ENCODE assay signal across 9 cellular contexts in the genomic region with DNA sequence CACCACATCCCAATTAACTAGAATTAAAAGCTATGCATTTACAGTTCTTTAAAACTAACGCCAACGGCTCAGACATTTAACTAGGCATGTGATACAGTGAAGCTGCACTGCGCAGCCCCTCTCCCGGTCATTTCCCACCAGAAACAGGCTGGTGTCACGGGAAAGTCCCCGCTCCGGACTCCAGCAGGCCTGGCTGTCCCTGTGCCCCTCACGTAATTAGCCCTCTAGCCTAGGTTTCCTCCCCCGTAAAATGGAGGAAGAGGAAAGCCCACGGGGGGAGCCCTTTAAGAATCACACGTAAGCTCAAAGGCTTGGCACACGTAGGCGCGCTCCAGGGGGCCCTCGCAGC. TPM values are rescaled to one million over a fixed set of nuclear protein-coding genes. Genes with fewer than 3 reads are reported as not detected.
DNase-seq lines count a peak whose midpoint lies in the region; ATAC-seq, FAIRE-seq and TF ChIP-seq lines count a peak whose summit lies in the region.
"Had no signal": no experiment of that assay in that cellular context is flagged by ENCODE, and none has a peak within 500 bp of the region (broad histone marks: within the 10 kb centered on the region; RNA-seq: fewer than 3 reads in every experiment).

No MANE protein-coding gene starts in this region.

- FAIRE-seq in A549 (lab: Jason Lieb, UNC) = no peak
- no peak for FAIRE-seq in HTR-8/SVneo (lab: Jason Lieb, UNC)

- H3K4me3 Mint-ChIP-seq in naive thymus-derived CD4-positive, alpha-beta T cell = peak overlapping the region; percentile 4 to 84 (median 77)

- peaks cover 38 to 60% (median 40%) of the 10 kb centered on the region in 5 donors for H3K27me3 Mint-ChIP-seq in naive thymus-derived CD4-positive, alpha-beta T cell

- H3K36me3 ChIP-seq in naive thymus-derived CD4-positive, alpha-beta T cell (ENCODE audit: control insufficient read depth in 2 of 3, insufficient read depth in 3 of 3, low read length in 3 of 3) = no peaks in the 10 kb centered on the region

- H3K4me2 ChIP-seq in A549 = peak overlapping the region; percentile 96

- no peak for TF ChIP-seq EP300 in A549 (IDR thresholded peaks at IDR 0.05)

- peaks cover 3 to 9% of the 10 kb centered on the region in 2 donors for H3K27me3 ChIP-seq in naive thymus-derived CD4-positive, alpha-beta T cell (ENCODE audit: control insufficient read depth in 2 of 2, insufficient read depth in 2 of 2, low read length in 2 of 2)

- no peak for TF ChIP-seq POLR2A in A549 (IDR thresholded peaks at IDR 0.05; ENCODE audit: low read length)

- DNase-seq in A549 (ENCODE audit: low read depth in 1 of 2, low spot score in 1 of 2) = no peak
- DNase-seq in HTR-8/SVneo (ENCODE audit: insufficient read length, low spot score) = peak; percentile 20
- no peak for DNase-seq in choroid plexus epithelial cell (ENCODE audit: low read depth)
- DNase-seq in naive thymus-derived CD4-positive, alpha-beta T cell = no peak
- no peak for DNase-seq in dermis blood vessel endothelial cell
- no peak for DNase-seq in stimulated activated CD4-positive, alpha-beta T cell treated with anti-CD3 and anti-CD28 coated beads, Interleukin-1b, Interleukin-23, amount 100 ng/mL, for 48 hours
- no peak for DNase-seq in KG1 (lab: John Stamatoyannopoulos, UW)
- DNase-seq in DMS79 (lab: John Stamatoyannopoulos, UW) = no peak
- DNase-seq: NCI-H187 had no signal

- H3K4me1 ChIP-seq in A549 = 0 out of 3 replicates have a peak, but pooled peaks cover 4% of the 10 kb centered on the region
- no peaks in the 10 kb centered on the region for H3K4me1 ChIP-seq in naive thymus-derived CD4-positive, alpha-beta T cell (ENCODE audit: control insufficient read depth in 2 of 2, insufficient read depth in 2 of 2, low read length in 2 of 2)

- peaks cover 0 to 3% (median 0%) of the 10 kb centered on the region in 7 donors for H3K4me1 Mint-ChIP-seq in naive thymus-derived CD4-positive, alpha-beta T cell

- H3K27ac ChIP-seq in A549 = no peak overlapping the region
- H3K27ac ChIP-seq in naive thymus-derived CD4-positive, alpha-beta T cell (ENCODE audit: low read depth, low read length) = no peak overlapping the region

- H3K9me3 ChIP-seq in A549 = no peaks in the 10 kb centered on the region
- H3K9me3 ChIP-seq in naive thymus-derived CD4-positive, alpha-beta T cell (ENCODE audit: control insufficient read depth in 2 of 3, low read length in 3 of 3) = no peaks in the 10 kb centered on the region

- H3K4me3 ChIP-seq in A549 = peak overlapping the region; percentile 62; the same call in 2 of the 3 replicates
- H3K4me3 ChIP-seq in choroid plexus epithelial cell (ENCODE audit: low read depth, low read length) = peak overlapping the region; percentile 57
- no peak overlapping the region for H3K4me3 ChIP-seq in naive thymus-derived CD4-positive, alpha-beta T cell (ENCODE audit: low read length)

- intact Hi-C loops in naive thymus-derived CD4-positive, alpha-beta T cell (cut with micrococcal nuclease) = loop anchor here in 1 of 2 donors (10.0 kb wide), 1 partner anchor 270 kb away; no protein-coding TSS in a partner anchor

- TF ChIP-seq RAD21 in A549 (conservative IDR thresholded peaks at IDR 0.05 in 1 of 2, IDR thresholded peaks at IDR 0.05 in 1 of 2) = no peak

- no peak for ATAC-seq in A549
- no peak for ATAC-seq in naive thymus-derived CD4-positive, alpha-beta T cell

- no peaks in the 10 kb centered on the region for H3K36me3 Mint-ChIP-seq in naive thymus-derived CD4-positive, alpha-beta T cell

- TF ChIP-seq CTCF in A549 (IDR thresholded peaks at IDR 0.05) (no peak), choroid plexus epithelial cell (conservative IDR thresholded peaks at IDR 0.05; ENCODE audit: low read depth, low read length) (no peak)

- CTCF ChIA-PET in A549 (lab: Yijun Ruan, JAX) = interaction anchor here (0.6 to 2.5 kb wide), 36 partner anchors 10 to 498 kb away, joined by 3 to 27 read pairs (median 5); partner anchors contain the start of gene FAHD2A
- CTCF ChIA-PET in naive thymus-derived CD4-positive, alpha-beta T cell (lab: Charles Lee) = no interaction called here

- 49% methylated on average over 11 of the region's 15 CpGs for WGBS in A549 (ENCODE audit: missing lambda C conversion rate)

- no peak overlapping the region for H3K27ac Mint-ChIP-seq in naive thymus-derived CD4-positive, alpha-beta T cell

- POLR2A ChIA-PET in A549 (lab: Yijun Ruan, JAX) = interaction anchor here (1.5 kb wide), 1 partner anchor 42 kb away, joined by 3 read pairs; no protein-coding TSS in a partner anchor
- POLR2A ChIA-PET in naive thymus-derived CD4-positive, alpha-beta T cell (lab: Charles Lee) = no interaction called here

- no peaks in the 10 kb centered on the region for H3K9me3 Mint-ChIP-seq in naive thymus-derived CD4-positive, alpha-beta T cell

TF ChIP-seq in A549, 52 proteins besides CTCF, POLR2A, EP300 and RAD21:
- TF ChIP-seq POLR2AphosphoS2 (conservative IDR thresholded peaks at IDR 0.05; ENCODE audit: low read length) (no peak), FOSL2 (IDR thresholded peaks at IDR 0.05) (no peak), FOSL2 (CRISPR knock-in tag; IDR thresholded peaks at IDR 0.05) (no peak), HOXB13 (CRISPR knock-in tag; IDR thresholded peaks at IDR 0.05; ENCODE audit: low read depth) (no peak), TFCP2L1 (CRISPR knock-in tag; IDR thresholded peaks at IDR 0.05) (no peak), ZC3H11A (IDR thresholded peaks at IDR 0.05) (no peak), JUN (IDR thresholded peaks at IDR 0.05) (no peak), RARB (CRISPR knock-in tag; IDR thresholded peaks at IDR 0.05) (no peak), GATA3 (IDR thresholded peaks at IDR 0.05; ENCODE audit: borderline replicate concordance) (no peak)
- TF ChIP-seq, protein P1, sequence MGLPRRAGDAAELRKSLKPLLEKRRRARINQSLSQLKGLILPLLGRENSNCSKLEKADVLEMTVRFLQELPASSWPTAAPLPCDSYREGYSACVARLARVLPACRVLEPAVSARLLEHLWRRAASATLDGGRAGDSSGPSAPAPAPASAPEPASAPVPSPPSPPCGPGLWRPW (IDR thresholded peaks at IDR 0.05) = no peak
- TF ChIP-seq, protein P2, sequence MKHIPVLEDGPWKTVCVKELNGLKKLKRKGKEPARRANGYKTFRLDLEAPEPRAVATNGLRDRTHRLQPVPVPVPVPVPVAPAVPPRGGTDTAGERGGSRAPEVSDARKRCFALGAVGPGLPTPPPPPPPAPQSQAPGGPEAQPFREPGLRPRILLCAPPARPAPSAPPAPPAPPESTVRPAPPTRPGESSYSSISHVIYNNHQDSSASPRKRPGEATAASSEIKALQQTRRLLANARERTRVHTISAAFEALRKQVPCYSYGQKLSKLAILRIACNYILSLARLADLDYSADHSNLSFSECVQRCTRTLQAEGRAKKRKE (CRISPR knock-in tag; IDR thresholded peaks at IDR 0.05; ENCODE audit: low read depth) = no peak
- TF ChIP-seq, protein P3, sequence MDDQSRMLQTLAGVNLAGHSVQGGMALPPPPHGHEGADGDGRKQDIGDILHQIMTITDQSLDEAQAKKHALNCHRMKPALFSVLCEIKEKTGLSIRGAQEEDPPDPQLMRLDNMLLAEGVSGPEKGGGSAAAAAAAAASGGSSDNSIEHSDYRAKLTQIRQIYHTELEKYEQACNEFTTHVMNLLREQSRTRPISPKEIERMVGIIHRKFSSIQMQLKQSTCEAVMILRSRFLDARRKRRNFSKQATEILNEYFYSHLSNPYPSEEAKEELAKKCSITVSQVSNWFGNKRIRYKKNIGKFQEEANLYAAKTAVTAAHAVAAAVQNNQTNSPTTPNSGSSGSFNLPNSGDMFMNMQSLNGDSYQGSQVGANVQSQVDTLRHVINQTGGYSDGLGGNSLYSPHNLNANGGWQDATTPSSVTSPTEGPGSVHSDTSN (IDR thresholded peaks at IDR 0.05) = no peak

RNA-seq across cellular contexts. Expression of gene KCNIP3, which starts 47.9 kb away (rescaled TPM):
- polyA plus RNA-seq in A549 (2011; rRNA removed) = 0.13 and 0.25 TPM in 2 replicates
- 0.44 and 0.83 TPM in 2 replicates for polyA plus RNA-seq in A549 (2012; cell fraction: cytosol; rRNA removed)
- polyA plus RNA-seq in A549 (2012; cell fraction: nucleus; rRNA removed) = 1.9 and 2.6 TPM in 2 replicates
- polyA plus RNA-seq in A549 (2017; fragmentation: RNase III; extraction: RNeasy Plus Mini Kit Qiagen cat#74134 plus additional on column Dnase treatment) = 0.70 to 0.94 TPM (median 0.84 TPM) in 3 replicates
- 0.08 TPM in 1 of 2 replicates, not detected in the other for polyA minus RNA-seq in A549 (2011; rRNA and poly(A)+ RNA removed)
- 1 to 10 TPM in 1 of 5 experiments, not detected in 4; 1.0 TPM for total RNA-seq in naive thymus-derived CD4-positive, alpha-beta T cell
- polyA plus RNA-seq in naive thymus-derived CD4-positive, alpha-beta T cell = not detected
- 0.14 and 0.51 TPM in 2 replicates for total RNA-seq in dermis blood vessel endothelial cell

RNA-seq across cellular contexts. Expression of gene FAHD2A, which starts 57.5 kb away (rescaled TPM):
- 33.0 and 35.2 TPM in 2 replicates for polyA plus RNA-seq in A549 (2011; rRNA removed)
- polyA plus RNA-seq in A549 (2012; cell fraction: cytosol; rRNA removed) = 38.9 and 40.1 TPM in 2 replicates
- 61.7 and 65.6 TPM in 2 replicates for polyA plus RNA-seq in A549 (2012; cell fraction: nucleus; rRNA removed)
- 25.8 to 30.6 TPM (median 28.1 TPM) in 3 replicates for polyA plus RNA-seq in A549 (2017; fragmentation: RNase III; extraction: RNeasy Plus Mini Kit Qiagen cat#74134 plus additional on column Dnase treatment)
- 45.1 and 49.6 TPM in 2 replicates for polyA minus RNA-seq in A549 (2011; rRNA and poly(A)+ RNA removed)
- total RNA-seq in naive thymus-derived CD4-positive, alpha-beta T cell = 10 to 100 TPM; 22.6 to 41.4 (median 33.7) TPM
- polyA plus RNA-seq in naive thymus-derived CD4-positive, alpha-beta T cell = 10 to 100 TPM; 17.9 to 20.5 TPM
- 16.0 and 24.1 TPM in 2 replicates for total RNA-seq in dermis blood vessel endothelial cell
